ENCODE assay signal across 24 cellular contexts in the genomic region with DNA sequence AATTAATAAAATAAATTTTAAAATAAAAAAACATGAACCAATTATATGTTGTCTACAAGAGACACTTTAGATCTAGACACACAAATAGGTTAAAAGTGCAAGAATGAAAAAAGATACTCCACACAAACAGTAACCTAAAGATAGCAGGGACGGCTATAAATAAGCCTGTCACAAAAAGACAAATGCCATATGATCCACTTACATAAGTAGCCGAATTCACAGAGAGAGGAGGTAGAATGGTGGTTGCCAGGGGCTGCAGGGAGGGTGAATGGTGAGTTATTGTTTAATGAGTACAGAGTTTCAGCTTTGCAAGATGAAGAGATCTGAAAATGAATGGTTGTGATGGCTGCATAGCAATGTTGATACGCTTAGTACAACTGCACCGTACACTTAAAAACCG.
"Had no signal": no experiment of that assay in that cellular context is flagged by ENCODE, and none has a peak within 500 bp of the region (broad histone marks: within the 10 kb centered on the region; RNA-seq: fewer than 3 reads in every experiment).

No MANE protein-coding gene starts in this region.

- H3K9me3 ChIP-seq: adrenal gland, mucosa of descending colon had no signal

- H3K27ac ChIP-seq: adrenal gland, ascending aorta, left lung, sigmoid colon, thoracic aorta, VCaP had no signal

- H3K4me3 Mint-ChIP-seq: activated naive CD8-positive, alpha-beta T cell treated with anti-CD3 and anti-CD28 coated beads for 36 hours; activated T-cell treated with anti-CD3 and anti-CD28 coated beads, Interleukin-2, amount 50 U/mL, for 72 hours; brain; effector memory CD8-positive, alpha-beta T cell; natural killer cell treated with Interleukin-12 subunit alpha and Interleukin-12 subunit beta and Interleukin-15 and Interleukin-18, amount 100 ng/mL, for 72 hours; stimulated activated effector memory CD8-positive, alpha-beta T cell treated with anti-CD3 and anti-CD28 coated beads, Interleukin-12 subunit alpha, Interleukin-12 subunit beta, amount 100 ng/mL, for 72 hours; stimulated activated naive CD8-positive, alpha-beta T cell treated with anti-CD3 and anti-CD28 coated beads, Interleukin-15, Interleukin-2, amounts not matched to agents 100 ng/mL and 50 ng/mL, for 24 hours had no signal

- H3K4me1 ChIP-seq: adrenal gland, ascending aorta, left lung, sigmoid colon had no signal

- DNase-seq: activated CD4-positive, alpha-beta T cell treated with anti-CD3 and anti-CD28 coated beads for 4 hours; activated CD4-positive, alpha-beta T cell treated with anti-CD3 and anti-CD28 coated beads, Interleukin-2, amount 50 U/mL, for 4 hours; activated naive CD4-positive, alpha-beta T cell treated with Interleukin-2 at 50 U/mL for 16 hours; activated naive CD8-positive, alpha-beta T cell treated with anti-CD3 and anti-CD28 coated beads for 36 hours; activated T-cell treated with anti-CD3 and anti-CD28 coated beads for 4 hours; activated T-cell treated with anti-CD3 and anti-CD28 coated beads, Interleukin-2, amount 50 U/mL, for 72 hours; adrenal gland; cortex of kidney; effector memory CD8-positive, alpha-beta T cell; erythroblast; left lung; mucosa of descending colon; posterior cingulate gyrus; sigmoid colon; small intestine; stimulated activated CD4-positive, alpha-beta T cell treated with anti-CD3 and anti-CD28 coated beads, Interleukin-4, amount 100 ng/mL, for 24 hours; trophoblast cell had no signal

- H3K4me3 ChIP-seq: adrenal gland, ascending aorta, left lung, mucosa of descending colon, sigmoid colon, thoracic aorta had no signal

- H3K27me3 ChIP-seq: adrenal gland, ascending aorta, left lung, sigmoid colon had no signal

- H3K27me3 Mint-ChIP-seq: activated naive CD8-positive, alpha-beta T cell treated with anti-CD3 and anti-CD28 coated beads for 36 hours; brain; effector memory CD8-positive, alpha-beta T cell; natural killer cell treated with Interleukin-12 subunit alpha and Interleukin-12 subunit beta and Interleukin-15 and Interleukin-18, amount 100 ng/mL, for 72 hours; stimulated activated naive CD8-positive, alpha-beta T cell treated with anti-CD3 and anti-CD28 coated beads, Interleukin-15, Interleukin-2, amounts not matched to agents 100 ng/mL and 50 ng/mL, for 24 hours had no signal

- H3K9me3 Mint-ChIP-seq: activated T-cell treated with anti-CD3 and anti-CD28 coated beads, Interleukin-2, amount 50 U/mL, for 72 hours; effector memory CD8-positive, alpha-beta T cell; natural killer cell treated with Interleukin-12 subunit alpha and Interleukin-12 subunit beta and Interleukin-15 and Interleukin-18, amount 100 ng/mL, for 72 hours; stimulated activated effector memory CD8-positive, alpha-beta T cell treated with anti-CD3 and anti-CD28 coated beads, Interleukin-12 subunit alpha, Interleukin-12 subunit beta, amount 100 ng/mL, for 72 hours; stimulated activated naive CD8-positive, alpha-beta T cell treated with anti-CD3 and anti-CD28 coated beads, Interleukin-15, Interleukin-2, amounts not matched to agents 100 ng/mL and 50 ng/mL, for 24 hours had no signal

- H3K4me1 Mint-ChIP-seq: stimulated activated effector memory CD8-positive, alpha-beta T cell treated with anti-CD3 and anti-CD28 coated beads, Interleukin-12 subunit alpha, Interleukin-12 subunit beta, amount 100 ng/mL, for 72 hours had no signal

- H3K36me3 ChIP-seq: adrenal gland, thoracic aorta had no signal

- ATAC-seq: activated T-cell treated with anti-CD3 and anti-CD28 coated beads, Interleukin-2, amount 50 U/mL, for 72 hours; effector memory CD8-positive, alpha-beta T cell; left lung; mucosa of descending colon; natural killer cell treated with Interleukin-12 subunit alpha and Interleukin-12 subunit beta and Interleukin-15 and Interleukin-18, amount 100 ng/mL, for 72 hours; stimulated activated effector memory CD8-positive, alpha-beta T cell treated with anti-CD3 and anti-CD28 coated beads, Interleukin-12 subunit alpha, Interleukin-12 subunit beta, amount 100 ng/mL, for 72 hours had no signal

- H3K27ac Mint-ChIP-seq: activated naive CD8-positive, alpha-beta T cell treated with anti-CD3 and anti-CD28 coated beads for 36 hours; activated T-cell treated with anti-CD3 and anti-CD28 coated beads, Interleukin-2, amount 50 U/mL, for 72 hours; natural killer cell treated with Interleukin-12 subunit alpha and Interleukin-12 subunit beta and Interleukin-15 and Interleukin-18, amount 100 ng/mL, for 72 hours; stimulated activated naive CD8-positive, alpha-beta T cell treated with anti-CD3 and anti-CD28 coated beads, Interleukin-15, Interleukin-2, amounts not matched to agents 100 ng/mL and 50 ng/mL, for 24 hours had no signal
